8 cellular contexts compared by ENCODE assay signal in the genomic region with DNA sequence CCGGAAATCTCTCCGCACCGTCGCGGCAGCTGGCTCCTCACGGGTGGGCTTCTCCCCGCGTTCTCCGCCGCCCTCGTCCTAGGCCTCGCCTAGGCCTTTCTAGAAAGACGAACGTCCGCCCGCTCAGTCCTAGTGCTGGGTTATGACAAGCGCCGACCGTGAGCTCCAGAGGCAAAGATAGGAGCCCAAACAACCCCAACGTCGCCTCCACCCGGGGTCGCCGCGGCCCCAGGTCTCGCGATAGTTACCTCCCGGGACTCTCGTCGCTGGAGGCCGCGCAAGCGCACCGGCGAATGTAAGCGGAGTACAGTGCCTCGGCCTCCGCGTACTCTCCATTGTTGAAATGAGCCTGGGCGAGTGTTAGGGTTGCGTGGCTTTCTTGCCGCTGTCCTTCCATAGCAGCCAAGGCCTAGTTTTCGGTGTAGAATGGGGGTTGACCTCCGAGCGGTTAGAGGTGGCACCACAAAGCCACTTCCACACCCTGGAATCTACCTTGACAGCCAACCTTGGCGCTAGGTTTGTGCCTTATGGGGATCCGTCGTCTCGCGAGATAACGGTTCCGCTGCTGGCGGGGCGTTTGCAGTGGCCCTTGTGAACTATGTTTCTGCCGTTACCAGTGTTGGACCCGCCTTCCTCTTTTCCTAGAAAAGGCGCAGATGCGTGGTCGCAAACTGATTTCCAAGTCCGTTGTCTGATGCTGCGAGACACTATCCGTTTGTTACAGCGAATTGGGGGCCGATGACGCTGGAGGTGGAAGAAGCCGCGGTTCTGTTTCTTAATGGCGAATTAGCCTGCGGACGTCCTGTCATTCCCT. TPM values are rescaled to one million over a fixed set of nuclear protein-coding genes. Genes with fewer than 3 reads are reported as not detected.
DNase-seq lines count a peak whose midpoint lies in the region; ATAC-seq and TF ChIP-seq lines count a peak whose summit lies in the region.

A gene (minus strand): TSS at position 526 of the 814 bp plus-strand sequence. CDS start 129 bp downstream, at position 397.

- H3K9me3 Mint-ChIP-seq in IgD-negative memory B cell: peaks cover 3 to 4% (median 4%) of the 10 kb centered on the region in 3 donors

- TF ChIP-seq CTCF in mucosa of descending colon (IDR thresholded peaks at IDR 0.05): no peak

- H3K4me1 Mint-ChIP-seq in IgD-negative memory B cell: peaks cover 22 to 27% (median 22%) of the 10 kb centered on the region in 3 donors

- intact Hi-C loops in mucosa of descending colon (cut with DNase I, micrococcal nuclease): no loop called here

- peaks cover 3% of the 10 kb centered on the region for H3K36me3 Mint-ChIP-seq in IgD-negative memory B cell

- H3K4me3 ChIP-seq in mucosa of descending colon: peak within 1 kb of the TSS; percentile 78

- no peaks in the 10 kb centered on the region for H3K27me3 Mint-ChIP-seq in IgD-negative memory B cell

- peak within 1 kb of the TSS; percentile 86 for H3K27ac ChIP-seq in epithelial cell of prostate

- ATAC-seq in GM21576 (IDR thresholded peaks at IDR 0.05; ENCODE audit: unreplicated experiment): peak; percentile 77
- ATAC-seq in mucosa of descending colon: peak; percentile 98

- H3K9me3 ChIP-seq in mucosa of descending colon: no peaks in the 10 kb centered on the region

- DNase-seq in DMS153 (lab: John Stamatoyannopoulos, UW) (peak; percentile 84), OCI-M1 (lab: John Stamatoyannopoulos, UW) (peak; percentile 97), activated T-cell treated with anti-CD3 and anti-CD28 coated beads for 24 hours (ENCODE audit: low read depth) (peak; percentile 89), epithelial cell of prostate (ENCODE audit: low read depth, low spot score) (peak; percentile 83), mucosa of descending colon (peak; percentile 95 to 97 (median 95))
- DNase-seq in stimulated activated CD8-positive, alpha-beta memory T cell treated with anti-CD3 and anti-CD28 coated beads, Interleukin-4, amount 100 ng/mL, for 1 hour (ENCODE audit: low read depth in 2 of 2, low spot score in 1 of 2): peak; percentile 88 to 89

- H3K27ac Mint-ChIP-seq in IgD-negative memory B cell: peak within 1 kb of the TSS; percentile 99 to 100 (median 100)

- peak within 1 kb of the TSS; percentile 98 to 100 (median 99) for H3K4me3 Mint-ChIP-seq in IgD-negative memory B cell

- H3K4me1 ChIP-seq in mucosa of descending colon (ENCODE audit: low read depth): peaks cover 13% of the 10 kb centered on the region

- H3K36me3 ChIP-seq in mucosa of descending colon (ENCODE audit: low read depth): no peaks in the 10 kb centered on the region

RNA-seq across cellular contexts. Expression of the gene that starts here (rescaled TPM):
- polyA plus RNA-seq in IgD-negative memory B cell: 18.3 TPM
- total RNA-seq in mucosa of descending colon: 10 to 100 TPM; 11.1 to 15.4 (median 14.0) TPM

Comparison
In these comparisons a context has a peak if more than half of its experiments do, and no peak if none do; other contexts are left out.
1. Peak in every context shown above with its lines: DNase-seq, ATAC-seq, H3K4me3 ChIP-seq and H3K27ac ChIP-seq.